ENCODE assay signal across 11 cellular contexts in the genomic region with DNA sequence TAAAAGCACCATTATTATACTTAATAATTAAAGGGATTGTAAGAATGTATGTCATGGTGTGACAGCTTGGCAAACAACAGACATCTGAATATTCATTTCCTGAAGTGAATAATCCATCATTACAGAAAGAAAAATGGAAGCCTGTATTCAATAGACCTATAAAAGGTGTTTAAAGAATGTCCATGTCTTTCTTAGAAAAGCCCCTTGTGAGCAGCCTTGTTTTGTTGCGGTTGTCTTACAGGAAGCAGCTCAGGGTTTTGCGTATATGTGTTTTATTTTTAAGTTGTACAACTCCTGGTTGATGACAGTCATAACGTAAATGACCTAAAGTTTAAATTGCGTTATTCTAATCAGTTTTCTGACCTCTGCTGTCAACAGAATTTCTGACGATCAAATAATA. TPM values are rescaled to one million over a fixed set of nuclear protein-coding genes. Genes with fewer than 3 reads are reported as not detected.
DNase-seq lines count a peak whose midpoint lies in the region; ATAC-seq and TF ChIP-seq lines count a peak whose summit lies in the region.
"Had no signal": no experiment of that assay in that cellular context is flagged by ENCODE, and none has a peak within 500 bp of the region (broad histone marks: within the 10 kb centered on the region; RNA-seq: fewer than 3 reads in every experiment).

No MANE protein-coding gene starts in this region.

- H3K4me1 ChIP-seq in H9 (ENCODE audit: insufficient read depth, low read length) = no peaks in the 10 kb centered on the region
- H3K4me1 ChIP-seq in esophagus squamous epithelium = peaks cover 25 to 99% (median 51%) of the 10 kb centered on the region in 3 donors
- peaks cover 23% of the 10 kb centered on the region for H3K4me1 ChIP-seq in rectal smooth muscle tissue (ENCODE audit: control insufficient read depth, insufficient read depth, low read length)

- H2BK12ac ChIP-seq in H9 (ENCODE audit: insufficient read length, low read depth, low read length) = no peak overlapping the region

- no peak for TF ChIP-seq POLR2A in esophagus squamous epithelium (IDR thresholded peaks at IDR 0.05)

- peak overlapping the region; percentile 27 for H2BK20ac ChIP-seq in H9 (ENCODE audit: low read depth, low read length, poor library complexity, severe bottlenecking)

- H4K91ac ChIP-seq in H9 (ENCODE audit: insufficient read length, low read depth, low read length) = no peak overlapping the region

- H3K36me3 Mint-ChIP-seq in CD4-positive, alpha-beta T cell (ENCODE audit: low read depth) = peaks cover 25% of the 10 kb centered on the region
- H3K36me3 Mint-ChIP-seq in H9 (ENCODE audit: insufficient read depth in 1 of 3, low read depth in 3 of 3) (no peaks in the 10 kb centered on the region), mesothelial cell of epicardium (peaks cover 3% of the 10 kb centered on the region)

- no peak overlapping the region for H4K8ac ChIP-seq in H9 (replicated peaks; ENCODE audit: insufficient read length, low read depth, low read length)

- WGBS in H9 (ENCODE audit: extremely low coverage, insufficient read length, low lambda C conversion rate) = no CpG with 5 or more reads among the region's 5 CpGs
- 90 to 92% methylated on average over 5 of the region's 5 CpGs for WGBS in esophagus squamous epithelium, 2 donors

- H3K4ac ChIP-seq in H9 (ENCODE audit: low read depth, low read length) = no peak overlapping the region

- ATAC-seq in CD4-positive, alpha-beta T cell (ENCODE audit: poor library complexity) = peak; percentile 27

- in situ Hi-C loops in G401 (cut with HindIII; ENCODE audit: low sequenced_read_pairs) = no loop called here

- H3K23ac ChIP-seq in H9 (ENCODE audit: insufficient read length, low read depth, low read length) = no peak overlapping the region

- H3K56ac ChIP-seq in H9 (ENCODE audit: insufficient read length, low read depth, low read length) = no peak overlapping the region

- H3T11ph ChIP-seq in H9 (ENCODE audit: low read length) = no peak overlapping the region

- intact Hi-C loops in CD4-positive, alpha-beta T cell (cut with DNase I, micrococcal nuclease) = loop anchor here in 1 of 2 experiments (5.0 kb wide), 1 partner anchor 54 kb away; a partner anchor contains a TSS
- intact Hi-C loops in esophagus squamous epithelium (cut with DNase I) = no loop called here

- no peaks in the 10 kb centered on the region for H3K79me1 ChIP-seq in H9 (ENCODE audit: insufficient read depth, low read depth, low read length, poor library complexity, severe bottlenecking)

- H3K4me1 Mint-ChIP-seq in CD4-positive, alpha-beta T cell (ENCODE audit: low read depth) = peaks cover 77% of the 10 kb centered on the region
- H3K4me1 Mint-ChIP-seq in H9 (peaks cover 17% of the 10 kb centered on the region in 2 experiments), mesothelial cell of epicardium (peaks cover 36% of the 10 kb centered on the region)

- no peaks in the 10 kb centered on the region for H3K9me3 Mint-ChIP-seq in CD4-positive, alpha-beta T cell
- H3K9me3 Mint-ChIP-seq in H9 (no peaks in the 10 kb centered on the region), mesothelial cell of epicardium (no peaks in the 10 kb centered on the region)

- no peak for DNase-seq in CD4-positive, alpha-beta T cell
- DNase-seq in H9 (no peak), esophagus squamous epithelium (lab: John Stamatoyannopoulos, UW) (no peak), G401 (ENCODE audit: low spot score) (no peak), midbrain (lab: John Stamatoyannopoulos, UW) (no peak), mesothelial cell of epicardium (ENCODE audit: low spot score in 2 of 2, unreplicated experiment in 2 of 2) (no peak)
- DNase-seq: hippocampal formation, Kasumi-1, T1000 had no signal

- H3K23me2 ChIP-seq in H9 (ENCODE audit: insufficient read length, low read depth, low read length, poor library complexity, severe bottlenecking) = no peaks in the 10 kb centered on the region

- no peaks in the 10 kb centered on the region for H3K79me2 ChIP-seq in H9 (ENCODE audit: insufficient read depth, low read length)

- H3K27me3 Mint-ChIP-seq in CD4-positive, alpha-beta T cell = no peaks in the 10 kb centered on the region
- H3K27me3 Mint-ChIP-seq in H9 (ENCODE audit: low read depth) = no peaks in the 10 kb centered on the region
- H3K27me3 Mint-ChIP-seq in mesothelial cell of epicardium (ENCODE audit: low read depth) = no peaks in the 10 kb centered on the region

- H3K4me2 ChIP-seq in H9 (ENCODE audit: insufficient read depth, insufficient read length, low read length) = no peak overlapping the region

- no peak overlapping the region for H2AFZ ChIP-seq in H9 (ENCODE audit: low read length)

- H2BK15ac ChIP-seq in H9 (ENCODE audit: low read depth, low read length) = no peak overlapping the region

- peak overlapping the region; percentile 88 for H3K27ac Mint-ChIP-seq in CD4-positive, alpha-beta T cell
- H3K27ac Mint-ChIP-seq in H9 (no peak overlapping the region), mesothelial cell of epicardium (no peak overlapping the region)

- H3K9me3 ChIP-seq in CD4-positive, alpha-beta T cell (ENCODE audit: control insufficient read depth, low read length) = no peaks in the 10 kb centered on the region
- H3K9me3 ChIP-seq in H9 (ENCODE audit: control insufficient read depth, low read depth, low read length) (no peaks in the 10 kb centered on the region), esophagus squamous epithelium (no peaks in the 10 kb centered on the region)
- H3K9me3 ChIP-seq: BLaER1 treated with 17β-estradiol and CSF1 and Interleukin-3, amounts not matched to agents 10 nM and 100 nM had no signal

- TF ChIP-seq CTCF in CD4-positive, alpha-beta T cell (IDR thresholded peaks at IDR 0.05) = no peak
- TF ChIP-seq CTCF in H9 (conservative IDR thresholded peaks at IDR 0.05) = no peak
- no peak for TF ChIP-seq CTCF in esophagus squamous epithelium (IDR thresholded peaks at IDR 0.05)
- TF ChIP-seq CTCF in mesothelial cell of epicardium (IDR thresholded peaks at IDR 0.05; ENCODE audit: unreplicated experiment) = no peak

- POLR2A ChIA-PET in CD4-positive, alpha-beta T cell (lab: Charles Lee) = no interaction called here

- no peak overlapping the region for H3K27ac ChIP-seq in CD4-positive, alpha-beta T cell (ENCODE audit: low read depth, low read length)
- H3K27ac ChIP-seq in H9 (ENCODE audit: insufficient read length, low read depth, low read length) = no peak overlapping the region
- H3K27ac ChIP-seq in esophagus squamous epithelium = peak overlapping the region in 3 of 4 donors; percentile 57 to 87 (median 86)
- H3K27ac ChIP-seq in rectal smooth muscle tissue (ENCODE audit: low read depth, low read length) = peak overlapping the region; percentile 56

- no peak overlapping the region for H4K5ac ChIP-seq in H9 (ENCODE audit: insufficient read length, low read depth, low read length)

- H3K18ac ChIP-seq in H9 (ENCODE audit: insufficient read length, low read depth, low read length) = no peak overlapping the region

- H3K9ac ChIP-seq in H9 (ENCODE audit: extremely low read depth, insufficient read length, low read length) (no peak overlapping the region), rectal smooth muscle tissue (ENCODE audit: low read length) (no peak overlapping the region)
- H3K9ac ChIP-seq: BLaER1 treated with 17β-estradiol and CSF1 and Interleukin-3, amounts not matched to agents 10 nM and 100 nM had no signal

- H2BK120ac ChIP-seq in H9 (ENCODE audit: low read depth, low read length, poor library complexity, severe bottlenecking) = no peak overlapping the region

- CTCF ChIA-PET in CD4-positive, alpha-beta T cell (lab: Charles Lee) = interaction anchor here (1.0 kb wide), 1 partner anchor 13 kb away, joined by 3 read pairs; no protein-coding TSS in a partner anchor

- no peak overlapping the region for H3K14ac ChIP-seq in H9 (ENCODE audit: insufficient read depth, low read length)

- peaks cover 0 to 19% (median 0%) of the 10 kb centered on the region in 3 donors for H3K36me3 ChIP-seq in esophagus squamous epithelium
- H3K36me3 ChIP-seq in rectal smooth muscle tissue (ENCODE audit: control insufficient read depth, insufficient read depth, low read length) = peaks cover 3% of the 10 kb centered on the region

- no peak overlapping the region for H3K4me3 ChIP-seq in esophagus squamous epithelium
- no peak overlapping the region for H3K4me3 ChIP-seq in rectal smooth muscle tissue (ENCODE audit: low read length)
- H3K4me3 ChIP-seq: BLaER1 treated with 17β-estradiol and CSF1 and Interleukin-3, amounts not matched to agents 10 nM and 100 nM had no signal

- no peaks in the 10 kb centered on the region for H3K27me3 ChIP-seq in CD4-positive, alpha-beta T cell (ENCODE audit: control insufficient read depth, insufficient read depth, low read length)
- H3K27me3 ChIP-seq in H9 (ENCODE audit: insufficient read depth, low read length) (no peaks in the 10 kb centered on the region), esophagus squamous epithelium (no peaks in the 10 kb centered on the region), rectal smooth muscle tissue (ENCODE audit: control insufficient read depth, insufficient read depth, low read length) (no peaks in the 10 kb centered on the region)
- H3K27me3 ChIP-seq: BLaER1 treated with 17β-estradiol and CSF1 and Interleukin-3, amounts not matched to agents 10 nM and 100 nM had no signal

- no peaks in the 10 kb centered on the region for H4K20me1 ChIP-seq in H9 (ENCODE audit: control insufficient read depth, insufficient read depth, insufficient read length)

- H2AK5ac ChIP-seq in H9 (ENCODE audit: insufficient read length, low read length) = no peak overlapping the region

- H2BK5ac ChIP-seq in H9 (ENCODE audit: insufficient read length, low read length) = no peak overlapping the region

- no peak overlapping the region for H3K4me3 Mint-ChIP-seq in CD4-positive, alpha-beta T cell
- no peak overlapping the region for H3K4me3 Mint-ChIP-seq in H9
- H3K4me3 Mint-ChIP-seq in mesothelial cell of epicardium = no peak overlapping the region

RNA-seq across cellular contexts. Expression of a gene that starts 53.8 kb away (rescaled TPM):
- total RNA-seq in CD4-positive, alpha-beta T cell = 100 to 1,000 TPM; 197 to 200 TPM
- total RNA-seq in H9 (2021) (50.3 and 52.3 TPM in 2 replicates), esophagus squamous epithelium (100 to 1,000 TPM; 324 to 489 (median 375) TPM), mesothelial cell of epicardium (126 to 133 TPM (median 132 TPM) in 3 replicates)
- 52.0 and 59.1 TPM in 2 replicates for total RNA-seq in G401 (2014; rRNA removed; shearing (Covaris generic))

Comparison
In these comparisons a context has a peak if more than half of its experiments do, and no peak if none do; other contexts are left out.
1. H3K27ac ChIP-seq: peak in esophagus squamous epithelium (3 of 4) and rectal smooth muscle tissue (single experiment); none in CD4-positive, alpha-beta T cell (single experiment) and H9 (single experiment).